In the genomic region with DNA sequence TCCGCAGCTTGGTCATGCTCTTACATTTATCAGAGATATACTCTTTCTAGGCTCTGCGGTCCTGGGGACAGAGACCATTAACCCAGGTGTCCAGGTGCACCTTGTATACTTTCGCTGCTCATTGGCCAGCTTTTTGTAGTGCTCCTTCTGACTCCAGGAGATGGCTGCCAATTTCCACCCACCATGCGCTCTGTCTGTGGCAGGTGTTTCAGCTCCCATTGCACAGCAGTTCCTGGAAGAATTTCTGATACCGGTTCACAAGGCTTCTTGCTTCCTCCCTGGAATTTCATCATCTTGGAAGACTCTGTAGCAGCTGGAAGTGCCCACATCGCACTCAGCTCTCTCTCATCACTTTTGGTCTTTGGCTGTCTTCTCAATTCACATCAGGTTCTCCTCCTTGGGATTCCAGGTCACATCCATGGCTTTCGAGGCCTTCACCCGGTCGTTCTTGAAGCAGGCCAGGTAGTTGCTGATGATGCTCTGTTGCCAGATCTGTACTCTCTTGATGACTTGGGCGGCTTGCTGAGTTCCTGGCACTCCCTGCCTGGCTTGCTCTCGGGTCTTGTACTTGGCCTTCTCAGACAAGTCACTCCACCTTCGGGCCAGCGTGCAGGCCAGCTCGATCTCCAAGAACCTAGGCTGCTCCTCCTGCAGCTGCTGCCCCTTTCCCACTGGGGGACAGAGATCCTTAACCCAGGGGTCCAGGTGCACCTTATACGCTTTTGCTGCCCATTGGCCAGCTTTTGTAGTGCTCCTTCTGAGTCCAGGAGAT, we compare ENCODE assay signal across 21 cellular contexts.
"Had no signal": no experiment of that assay in that cellular context is flagged by ENCODE, and none has a peak within 500 bp of the region (broad histone marks: within the 10 kb centered on the region; RNA-seq: fewer than 3 reads in every experiment).

No MANE protein-coding gene starts in this region.

- H3K27ac ChIP-seq: Peyer's patch, RWPE1, SJSA1 had no signal

- H3K27ac Mint-ChIP-seq: activated CD4-positive, alpha-beta memory T cell treated with anti-CD3 and anti-CD28 coated beads for 36 hours; activated CD4-positive, alpha-beta T cell treated with anti-CD3 and anti-CD28 coated beads, Interleukin-2, amount 10 ng/mL, durations not matched to agents 7 days and 5 days; activated naive CD4-positive, alpha-beta T cell treated with anti-CD3 and anti-CD28 coated beads, Interleukin-2, amount 10 ng/mL, durations not matched to agents 7 days and 5 days; activated naive CD8-positive, alpha-beta T cell treated with anti-CD3 and anti-CD28 coated beads for 36 hours; activated T-cell treated with anti-CD3 and anti-CD28 coated beads, Interleukin-2, amount 50 U/mL, for 72 hours; activated T-helper 2 cell treated with anti-CD3 and anti-CD28 coated beads, Interferon-gamma antibody, Interleukin-2, Interleukin-4, amounts not matched to agents 10 μg/mL and 5 μg/mL and 100 μg/mL, durations not matched to agents 14 hours and 24 hours and 36 hours; T-helper 1 cell treated with Interleukin-12 subunit alpha and Interleukin-12 subunit beta and Interleukin-4 antibody, amounts not matched to agents 30 μg/mL and 1 μg/mL, for 36 hours; WTC11 had no signal

- H3K4me3 ChIP-seq: MG63, Peyer's patch, SJSA1 had no signal

- H3K9me3 ChIP-seq: MG63, Peyer's patch, SJSA1 had no signal

- H3K4me1 ChIP-seq: Peyer's patch, SJSA1 had no signal

- ATAC-seq: activated T-cell treated with anti-CD3 and anti-CD28 coated beads, Interleukin-2, amount 50 U/mL, for 72 hours; WTC11 had no signal

- H3K36me3 ChIP-seq: MG63, Peyer's patch, SJSA1 had no signal

- H3K4me3 Mint-ChIP-seq: activated CD4-positive, alpha-beta memory T cell treated with anti-CD3 and anti-CD28 coated beads for 36 hours; activated CD4-positive, alpha-beta T cell treated with anti-CD3 and anti-CD28 coated beads, Interleukin-2, amount 10 ng/mL, durations not matched to agents 7 days and 5 days; activated naive CD4-positive, alpha-beta T cell treated with anti-CD3 and anti-CD28 coated beads, Interleukin-2, amount 10 ng/mL, durations not matched to agents 7 days and 5 days; activated naive CD8-positive, alpha-beta T cell treated with anti-CD3 and anti-CD28 coated beads for 36 hours; activated T-cell treated with anti-CD3 and anti-CD28 coated beads, Interleukin-2, amount 50 U/mL, for 72 hours; T-helper 1 cell treated with Interleukin-12 subunit alpha and Interleukin-12 subunit beta and Interleukin-4 antibody, amounts not matched to agents 30 μg/mL and 1 μg/mL, for 36 hours; WTC11 had no signal

- H3K9me3 Mint-ChIP-seq: activated CD4-positive, alpha-beta memory T cell treated with anti-CD3 and anti-CD28 coated beads for 36 hours; activated CD4-positive, alpha-beta T cell treated with anti-CD3 and anti-CD28 coated beads, Interleukin-2, amount 10 ng/mL, durations not matched to agents 7 days and 5 days; activated naive CD4-positive, alpha-beta T cell treated with anti-CD3 and anti-CD28 coated beads, Interleukin-2, amount 10 ng/mL, durations not matched to agents 7 days and 5 days; activated naive CD8-positive, alpha-beta T cell treated with anti-CD3 and anti-CD28 coated beads for 36 hours; activated T-cell treated with anti-CD3 and anti-CD28 coated beads, Interleukin-2, amount 50 U/mL, for 72 hours; activated T-helper 2 cell treated with anti-CD3 and anti-CD28 coated beads, Interferon-gamma antibody, Interleukin-2, Interleukin-4, amounts not matched to agents 10 μg/mL and 5 μg/mL and 100 μg/mL, durations not matched to agents 14 hours and 24 hours and 36 hours; T-helper 1 cell treated with Interleukin-12 subunit alpha and Interleukin-12 subunit beta and Interleukin-4 antibody, amounts not matched to agents 30 μg/mL and 1 μg/mL, for 36 hours; WTC11 had no signal

- H3K27me3 ChIP-seq: Peyer's patch, SJSA1 had no signal

- H3K4me1 Mint-ChIP-seq: activated CD4-positive, alpha-beta T cell treated with anti-CD3 and anti-CD28 coated beads, Interleukin-2, amount 10 ng/mL, durations not matched to agents 7 days and 5 days; activated naive CD4-positive, alpha-beta T cell treated with anti-CD3 and anti-CD28 coated beads, Interleukin-2, amount 10 ng/mL, durations not matched to agents 7 days and 5 days; activated naive CD8-positive, alpha-beta T cell treated with anti-CD3 and anti-CD28 coated beads for 36 hours had no signal

- DNase-seq: activated CD4-positive, alpha-beta memory T cell treated with anti-CD3 and anti-CD28 coated beads for 36 hours; activated CD4-positive, alpha-beta T cell treated with anti-CD3 and anti-CD28 coated beads, Interleukin-2, amount 10 ng/mL, durations not matched to agents 7 days and 5 days; activated gamma-delta T cell treated with Interleukin-2 at 50 U/mL for 16 hours; activated naive CD4-positive, alpha-beta T cell treated with anti-CD3 and anti-CD28 coated beads, Interleukin-2, amount 10 ng/mL, durations not matched to agents 7 days and 5 days; activated naive CD8-positive, alpha-beta T cell treated with anti-CD3 and anti-CD28 coated beads for 36 hours; activated T-cell treated with anti-CD3 and anti-CD28 coated beads, Interleukin-2, amount 50 U/mL, for 72 hours; MG63; NCI-H1105 treated with DMSO at 0.1 percent for 48 hours; NCI-H1436 treated with DMSO at 0.1 percent for 48 hours; NCI-H187; NCI-H2081; NCI-H510A treated with DMSO at 0.1 percent for 48 hours; NCI-H69; NK-92 treated with Interleukin-12 subunit alpha and Interleukin-12 subunit beta, amount 100 ng/mL, for 24 hours; SHP77 had no signal

- H3K36me3 Mint-ChIP-seq: activated CD4-positive, alpha-beta memory T cell treated with anti-CD3 and anti-CD28 coated beads for 36 hours; activated naive CD4-positive, alpha-beta T cell treated with anti-CD3 and anti-CD28 coated beads, Interleukin-2, amount 10 ng/mL, durations not matched to agents 7 days and 5 days; activated naive CD8-positive, alpha-beta T cell treated with anti-CD3 and anti-CD28 coated beads for 36 hours; WTC11 had no signal
